In the genomic region with DNA sequence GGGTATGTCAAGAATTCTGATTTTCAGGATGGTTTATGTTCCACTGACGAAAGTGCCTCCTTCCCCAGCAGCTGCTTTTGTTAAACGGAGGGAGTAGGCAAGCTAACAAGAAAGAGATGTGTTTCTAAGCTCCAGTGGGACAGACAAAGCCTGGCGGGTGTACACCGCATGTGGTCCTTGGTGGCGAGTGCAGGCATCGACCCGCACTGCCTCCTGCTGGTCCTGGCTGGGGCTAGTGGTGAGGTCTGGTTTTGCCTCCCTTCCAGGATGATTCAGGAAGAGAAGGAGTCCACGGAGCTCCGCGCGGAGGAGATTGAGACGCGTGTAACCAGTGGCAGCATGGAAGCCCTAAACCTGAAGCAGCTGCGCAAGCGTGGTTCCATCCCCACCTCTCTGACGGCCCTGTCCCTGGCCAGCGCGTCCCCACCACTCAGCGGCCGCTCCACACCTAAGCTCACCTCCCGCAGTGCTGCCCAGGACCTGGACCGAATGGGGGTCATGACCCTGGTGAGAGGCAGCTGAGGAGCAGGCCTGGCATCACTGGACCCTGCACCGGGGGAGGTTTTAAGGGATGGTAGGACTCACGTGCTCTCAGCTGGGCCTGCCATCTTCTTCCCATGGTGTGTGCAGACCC, we compare ENCODE assay signal across 1 cellular context.
TF ChIP-seq lines count a peak whose summit lies in the region.

No MANE protein-coding gene starts in this region.

TF ChIP-seq in SK-N-SH, 30 proteins besides CTCF, POLR2A, EP300 and RAD21:
- TF ChIP-seq MXI1 (IDR thresholded peaks at IDR 0.05; ENCODE audit: low read depth, low read length): no peak
- no peak for TF ChIP-seq RXRA (IDR thresholded peaks at IDR 0.05; ENCODE audit: borderline replicate concordance, low read depth)
- TF ChIP-seq, protein P1, sequence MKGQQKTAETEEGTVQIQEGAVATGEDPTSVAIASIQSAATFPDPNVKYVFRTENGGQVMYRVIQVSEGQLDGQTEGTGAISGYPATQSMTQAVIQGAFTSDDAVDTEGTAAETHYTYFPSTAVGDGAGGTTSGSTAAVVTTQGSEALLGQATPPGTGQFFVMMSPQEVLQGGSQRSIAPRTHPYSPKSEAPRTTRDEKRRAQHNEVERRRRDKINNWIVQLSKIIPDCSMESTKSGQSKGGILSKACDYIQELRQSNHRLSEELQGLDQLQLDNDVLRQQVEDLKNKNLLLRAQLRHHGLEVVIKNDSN (IDR thresholded peaks at IDR 0.05; ENCODE audit: borderline replicate concordance, low read depth): no peak
- no peak for TF ChIP-seq RFX5 (IDR thresholded peaks at IDR 0.05; ENCODE audit: low read length)
